ENCODE assay signal across 8 cellular contexts in genomic region chr14:105092912-105093425, GRCh38.
DNase-seq lines count a peak whose midpoint lies in the region; ATAC-seq and TF ChIP-seq lines count a peak whose summit lies in the region.

No MANE protein-coding gene starts in this region.

- peak; percentile 37 for ATAC-seq in HG02981 (IDR thresholded peaks at IDR 0.05; ENCODE audit: unreplicated experiment)
- ATAC-seq in HG02884 (IDR thresholded peaks at IDR 0.05; ENCODE audit: unreplicated experiment): no peak

- DNase-seq in GDM1 (lab: John Stamatoyannopoulos, UW) (peak; percentile 53), DMS153 (lab: John Stamatoyannopoulos, UW) (no peak)
- peak; percentile 63 for DNase-seq in central memory CD4-positive, alpha-beta T cell
- DNase-seq in stimulated activated CD4-positive, alpha-beta T cell treated with anti-CD3 and anti-CD28 coated beads, TNF-alpha, amount 100 ng/mL, for 4 hours (ENCODE audit: low read depth in 3 of 3): peak; percentile 38 to 56 (median 49)

- H3K27ac ChIP-seq in VCaP: peak overlapping the region; percentile 93
- H3K27ac ChIP-seq in layer of hippocampus (ENCODE audit: low read depth, low read length): peak overlapping the region; percentile 62

- TF ChIP-seq CTCF in VCaP (conservative IDR thresholded peaks at IDR 0.05): no peak

- H3K27me3 ChIP-seq in layer of hippocampus (ENCODE audit: control insufficient read depth, insufficient read depth, low read length): peaks cover 27% of the 10 kb centered on the region
